14 cellular contexts compared by ENCODE assay signal in genomic region chr3:37114251-37115145, GRCh38. TPM values are rescaled to one million over a fixed set of nuclear protein-coding genes. Genes with fewer than 3 reads are reported as not detected.
DNase-seq lines count a peak whose midpoint lies in the region; ATAC-seq, FAIRE-seq and TF ChIP-seq lines count a peak whose summit lies in the region.
"Had no signal": no experiment of that assay in that cellular context is flagged by ENCODE, and none has a peak within 500 bp of the region (broad histone marks: within the 10 kb centered on the region; RNA-seq: fewer than 3 reads in every experiment).

No MANE protein-coding gene starts in this region.

- peak; percentile 24 for DNase-seq in activated naive CD4-positive, alpha-beta T cell treated with anti-CD3 and anti-CD28 coated beads, Interleukin-2, amount 50 U/mL, for 16 hours
- no peak for DNase-seq in activated naive CD4-positive, alpha-beta T cell treated with Interleukin-2 at 50 U/mL for 16 hours
- DNase-seq in amniotic epithelial cell (ENCODE audit: low read depth) (peak; percentile 92), foreskin keratinocyte (peak; percentile 59 to 80), urothelium cell line (ENCODE audit: low spot score) (peak; percentile 6), GM10266 (ENCODE audit: extremely low spot score) (no peak), NCI-H1694 (lab: John Stamatoyannopoulos, UW) (no peak)
- DNase-seq: CD8-positive, alpha-beta memory T cell; NCI-H1436 treated with DMSO at 0.1 percent for 48 hours; nucleus accumbens had no signal

- H3K4me1 ChIP-seq in foreskin keratinocyte = peaks cover 14% of the 10 kb centered on the region

- H3K27ac ChIP-seq in foreskin keratinocyte = peak overlapping the region; percentile 83
- H3K27ac ChIP-seq: vagina had no signal

- H3K27me3 ChIP-seq in foreskin keratinocyte = no peaks in the 10 kb centered on the region
- H3K27me3 ChIP-seq: vagina had no signal

- TF ChIP-seq CTCF in foreskin keratinocyte (conservative IDR thresholded peaks at IDR 0.05) = no peak
- TF ChIP-seq CTCF in GM10266 (IDR thresholded peaks at IDR 0.05; ENCODE audit: control insufficient read depth, insufficient read depth, low read depth, missing control alignments) = no peak

- FAIRE-seq in urothelium cell line (lab: Jason Lieb, UNC) = no peak
- FAIRE-seq: colon, H1 had no signal

- peak; percentile 90 for ATAC-seq in foreskin keratinocyte
- no peak for ATAC-seq in HG02870 (IDR thresholded peaks at IDR 0.05; ENCODE audit: unreplicated experiment)

RNA-seq across cellular contexts. Expression of gene LRRFIP2, which starts 59.9 kb away (rescaled TPM):
- 76.7 and 80.5 TPM in 2 replicates for total RNA-seq in foreskin keratinocyte
- 41.6 and 49.1 TPM in 2 replicates for polyA plus RNA-seq in foreskin keratinocyte

Comparison
In these comparisons a context has a peak if more than half of its experiments do, and no peak if none do; other contexts are left out.
1. DNase-seq: peak in activated naive CD4-positive, alpha-beta T cell treated with anti-CD3 and anti-CD28 coated beads, Interleukin-2, amount 50 U/mL, for 16 hours (single experiment), amniotic epithelial cell (single experiment), foreskin keratinocyte (2 of 2) and urothelium cell line (single experiment); none in activated naive CD4-positive, alpha-beta T cell treated with Interleukin-2 at 50 U/mL for 16 hours (single experiment), GM10266 (single experiment) and NCI-H1694 (single experiment).